In the genomic region with DNA sequence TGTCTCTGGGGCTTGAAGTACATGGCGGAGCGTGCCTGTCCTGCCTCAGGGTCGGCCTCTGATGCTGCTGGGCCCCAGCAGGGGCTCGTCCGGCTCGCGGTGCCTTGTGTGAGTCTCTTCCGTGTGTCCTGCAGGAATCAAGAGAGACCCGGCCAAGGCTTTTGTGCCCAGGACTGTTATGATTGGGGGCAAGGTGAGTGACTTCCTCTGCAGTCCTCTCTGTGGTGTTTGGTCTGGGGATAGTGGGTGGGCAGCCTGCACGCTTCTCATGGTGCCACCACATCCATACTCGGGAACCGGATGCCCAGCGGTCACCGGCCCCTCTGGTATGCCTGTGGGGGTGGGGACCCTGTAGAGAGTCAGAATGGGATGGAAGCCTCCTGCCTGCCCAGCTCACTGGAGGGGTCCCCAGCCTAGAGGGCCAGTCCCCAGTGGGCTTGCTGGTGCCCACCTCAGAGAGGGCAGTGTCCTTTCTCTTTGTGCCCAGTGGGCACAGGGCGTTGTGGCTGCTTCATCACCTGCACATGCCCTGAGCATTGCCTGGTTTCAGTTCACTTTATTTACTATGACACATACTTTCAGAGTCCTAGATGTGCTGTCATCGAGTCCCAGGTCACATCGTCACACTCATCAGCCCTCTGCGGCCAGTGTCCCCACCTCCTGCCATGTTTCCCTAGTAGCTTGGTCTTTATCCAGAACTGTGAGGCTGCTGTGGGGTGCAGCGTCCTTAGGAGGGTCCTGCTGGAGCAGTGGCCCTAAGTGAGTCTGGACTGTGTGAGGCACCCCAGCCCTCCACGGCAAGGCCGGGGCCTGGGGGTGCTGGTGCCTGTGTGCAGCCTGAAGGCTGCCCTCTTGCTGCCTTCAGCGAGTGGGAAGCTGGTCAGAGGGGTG, we compare ENCODE assay signal across 10 cellular contexts. TPM values are rescaled to one million over a fixed set of nuclear protein-coding genes. Genes with fewer than 3 reads are reported as not detected.
A peak's percentile ranks its signal among the peaks of the same experiment; 100 is the strongest.
DNase-seq lines count a peak whose midpoint lies in the region; ATAC-seq, FAIRE-seq and TF ChIP-seq lines count a peak whose summit lies in the region.
"Had no signal": no experiment of that assay in that cellular context is flagged by ENCODE, and none has a peak within 500 bp of the region (broad histone marks: within the 10 kb centered on the region; RNA-seq: fewer than 3 reads in every experiment).

No MANE protein-coding gene starts in this region.

- CTCF ChIA-PET in GM12878 (lab: Yijun Ruan, JAX) = interaction anchor here (0.7 to 2.8 kb wide), 2 partner anchors 39 to 110 kb away, joined by 3 to 12 read pairs; no protein-coding TSS in a partner anchor

- H3K27me3 ChIP-seq in GM12878 (replicated peaks in 1 of 2; ENCODE audit: control insufficient read depth in 2 of 2, insufficient read depth in 2 of 2, low read length in 1 of 2) = no peaks in the 10 kb centered on the region
- H3K27me3 ChIP-seq in smooth muscle cell (ENCODE audit: low read depth) = no peaks in the 10 kb centered on the region

- TF ChIP-seq CTCF in CD14-positive monocyte (IDR thresholded peaks at IDR 0.05) (no peak), GM12878 (IDR thresholded peaks at IDR 0.05 in 2 of 3, conservative IDR thresholded peaks at IDR 0.05 in 1 of 3; ENCODE audit: control insufficient read depth in 2 of 3, extremely low read depth in 1 of 3, insufficient read depth in 1 of 3, low read depth in 3 of 3, low read length in 3 of 3) (no peak), smooth muscle cell (IDR thresholded peaks at IDR 0.05; ENCODE audit: borderline replicate concordance, insufficient read depth, poor library complexity, severe bottlenecking) (no peak)

- H3K9ac ChIP-seq in GM12878 (ENCODE audit: control insufficient read depth, insufficient read depth, low read length) = no peak overlapping the region
- H3K9ac ChIP-seq in smooth muscle cell (ENCODE audit: low read depth) = no peak overlapping the region

- POLR2A ChIA-PET in GM12878 (lab: Charles Lee) = interaction anchor here (1.1 kb wide), 1 partner anchor 42 kb away, joined by 5 read pairs; no protein-coding TSS in a partner anchor

- peak; percentile 42 for DNase-seq in CD14-positive monocyte (ENCODE audit: low spot score)
- DNase-seq in GM12878 (ENCODE audit: low read depth, low spot score) = peak; percentile 51
- no peak for DNase-seq in ACHN
- no peak for DNase-seq in smooth muscle cell (lab: John Stamatoyannopoulos, UW; ENCODE audit: unreplicated experiment)
- DNase-seq in NCI-H2107 treated with DMSO at 0.1 percent for 48 hours (lab: John Stamatoyannopoulos, UW; ENCODE audit: unreplicated experiment) = no peak
- no peak for DNase-seq in glomerular visceral epithelial cell (ENCODE audit: extremely low spot score)
- DNase-seq: CD4-positive, CD25-positive, alpha-beta regulatory T cell; SHP77 had no signal

- H3K9me3 ChIP-seq in GM12878 (replicated peaks; ENCODE audit: control insufficient read depth, insufficient read depth, low read length) = no peaks in the 10 kb centered on the region
- H3K9me3 ChIP-seq in smooth muscle cell (replicated peaks; ENCODE audit: low read depth) = no peaks in the 10 kb centered on the region

- no peak for TF ChIP-seq POLR2A in GM12878 (IDR thresholded peaks at IDR 0.05; ENCODE audit: low read depth, low read length)

- in situ Hi-C loops in GM12878 (cut with MboI) = no loop called here
- in situ Hi-C loops in ACHN (cut with HindIII; ENCODE audit: low pct_ligation_motif_present, low pct_unique_long_range_greater_than_20kb, low sequenced_read_pairs) = no loop called here

- H3K4me2 ChIP-seq in GM12878 (ENCODE audit: control insufficient read depth, insufficient read depth) (peak overlapping the region; percentile 60; the same call in 1 of the 2 replicates), smooth muscle cell (no peak overlapping the region)

- BruUV-seq in GM12878 (replicated peaks; lab: Mats Ljungman, UMichigan) = no TSS peak

- intact Hi-C loops in CD14-positive monocyte (cut with micrococcal nuclease) = no loop called here
- intact Hi-C loops in GM12878 (cut with micrococcal nuclease; ENCODE audit: unreplicated experiment) = loop anchor here (5.0 kb wide), 1 partner anchor 291 kb away; no protein-coding TSS in a partner anchor

- H4K20me1 ChIP-seq in GM12878 (ENCODE audit: control insufficient read depth, insufficient read depth) = no peaks in the 10 kb centered on the region; the same call in 1 of the 2 replicates
- no peaks in the 10 kb centered on the region for H4K20me1 ChIP-seq in smooth muscle cell (ENCODE audit: low read depth)

- H2AFZ ChIP-seq in GM12878 (ENCODE audit: control insufficient read depth, low read depth, low read length) (no peak overlapping the region), smooth muscle cell (ENCODE audit: low read depth) (no peak overlapping the region)

- WGBS in GM12878 (ENCODE audit: insufficient coverage, insufficient replicate concordance, low lambda C conversion rate, missing lambda C conversion rate) = 74% methylated on average over 22 of the region's 22 CpGs
- 98% methylated on average over 22 of the region's 22 CpGs for WGBS in smooth muscle cell (ENCODE audit: low lambda C conversion rate)

- H3K79me2 ChIP-seq in GM12878 (ENCODE audit: control insufficient read depth, insufficient read depth, low read length) (no peaks in the 10 kb centered on the region), smooth muscle cell (ENCODE audit: low read depth) (no peaks in the 10 kb centered on the region)

- H3K4me1 Mint-ChIP-seq in CD14-positive monocyte = no peaks in the 10 kb centered on the region

- SMC1A ChIA-PET in GM12878 (lab: Charles Lee; ENCODE audit: uncharacterized antibody, unreplicated experiment) = no interaction called here

- no peaks in the 10 kb centered on the region for H3K27me3 Mint-ChIP-seq in CD14-positive monocyte (ENCODE audit: low read depth in 3 of 3)
- H3K27me3 Mint-ChIP-seq: CD4-positive, CD25-positive, alpha-beta regulatory T cell had no signal

- H3K9me3 Mint-ChIP-seq in CD14-positive monocyte = no peaks in the 10 kb centered on the region
- H3K9me3 Mint-ChIP-seq: CD4-positive, CD25-positive, alpha-beta regulatory T cell had no signal

- ATAC-seq in GM19328 (IDR thresholded peaks at IDR 0.05; ENCODE audit: unreplicated experiment) (peak; percentile 80), HG03060 (IDR thresholded peaks at IDR 0.05; ENCODE audit: low read depth, unreplicated experiment) (peak; percentile 95), GM12878 (peak; percentile 98)

- H3K36me3 Mint-ChIP-seq in CD14-positive monocyte = peaks cover 77 to 90% of the 10 kb centered on the region in 2 donors

- H3K4me1 ChIP-seq in GM12878 (ENCODE audit: control insufficient read depth, insufficient read depth, low read length) = peaks cover 15% of the 10 kb centered on the region
- H3K4me1 ChIP-seq in smooth muscle cell (ENCODE audit: low read depth) = no peaks in the 10 kb centered on the region

- peak in 1 of 2 experiments; percentile 82; a peak in 3 of 4 replicates for TF ChIP-seq EP300 in GM12878 (IDR thresholded peaks at IDR 0.05; ENCODE audit: borderline replicate concordance in 1 of 2, control insufficient read depth in 1 of 2, low read depth in 2 of 2, low read length in 2 of 2)

- H3K4me3 Mint-ChIP-seq in CD14-positive monocyte = no peak overlapping the region
- H3K4me3 Mint-ChIP-seq: CD4-positive, CD25-positive, alpha-beta regulatory T cell had no signal

- H3K4me3 ChIP-seq in GM12878 (no peak overlapping the region), smooth muscle cell (no peak overlapping the region)

- peak; percentile 65 for FAIRE-seq in GM12878 (lab: Jason Lieb, UNC)

- H3K36me3 ChIP-seq in GM12878 (ENCODE audit: control insufficient read depth in 2 of 2, insufficient read depth in 2 of 2, low read length in 1 of 2) (peaks cover 12 to 28% of the 10 kb centered on the region in 2 experiments; a peak in 3 of 4 replicates), smooth muscle cell (ENCODE audit: low read depth) (no peaks in the 10 kb centered on the region)

- TF ChIP-seq RAD21 in GM12878 (IDR thresholded peaks at IDR 0.05; ENCODE audit: insufficient read depth, low read depth, low read length) = no peak

- H3K27ac ChIP-seq in GM12878 (ENCODE audit: control insufficient read depth, insufficient read depth) = peak overlapping the region; percentile 52
- H3K27ac ChIP-seq in smooth muscle cell (ENCODE audit: low read depth) = no peak overlapping the region

- H3F3A ChIP-seq in smooth muscle cell (ENCODE audit: low read depth) = no peaks in the 10 kb centered on the region

- RAD21 ChIA-PET in GM12878 (lab: Charles Lee; ENCODE audit: unreplicated experiment) = interaction anchor here (0.9 to 1.8 kb wide), 3 partner anchors 42 to 111 kb away, joined by 3 to 4 read pairs (median 3); no protein-coding TSS in a partner anchor

- peak overlapping the region in 2 of 7 donors; percentile 32 to 61 for H3K27ac Mint-ChIP-seq in CD14-positive monocyte

TF ChIP-seq in GM12878, 131 proteins besides CTCF, POLR2A, EP300 and RAD21 (continues in another document):
- TF ChIP-seq MEF2A (IDR thresholded peaks at IDR 0.05; ENCODE audit: insufficient read depth, low read depth, low read length) (no peak), ATF7 (IDR thresholded peaks at IDR 0.05; ENCODE audit: low read depth) (peak; percentile 90), PAX5 (IDR thresholded peaks at IDR 0.05; ENCODE audit: borderline replicate concordance, low read depth, low read length) (peak; percentile 65; the same call in 1 of the 2 replicates), IKZF2 (IDR thresholded peaks at IDR 0.05) (peak; percentile 44 to 53; a peak in 2 of 4 replicates)

RNA-seq across cellular contexts. Expression of a gene that starts 40.7 kb away (rescaled TPM):
- polyA plus RNA-seq in CD14-positive monocyte (10 to 100 TPM; 26.7 to 33.2 TPM), GM12878 (2011; rRNA removed) (6.1 and 11.9 TPM in 2 replicates), GM12878 (2014; fragmentation: Illumina TruSeq; extraction: Trizol) (8.0 and 17.4 TPM in 2 replicates), GM12878 (2014; fragmentation: Nextera tagmentation; extraction: Ambion mirVana) (1 to 10 TPM in 1 of 2 experiments, under 1 TPM in 1; 0.34 to 1.3 TPM), GM12878 (2014; rRNA removed) (26.2 and 31.8 TPM in 2 replicates), GM12878 (2016; fragmentation: Nextera tagmentation; extraction: Ambion mirVana) (10 to 100 TPM; 26.2 to 27.6 TPM), smooth muscle cell (39.4 and 43.3 TPM in 2 replicates)
- 20.7 and 24.5 TPM in 2 replicates for total RNA-seq in GM12878 (2013; cell fraction: nucleolus; rRNA removed)
- total RNA-seq in GM12878 (2014; rRNA removed) (24.6 and 27.4 TPM in 2 replicates), GM12878 (2014; rRNA removed; fragmentation: Illumina TruSeq; extraction: Trizol) (14.2 and 16.1 TPM in 2 replicates), GM12878 (2021) (31.0 and 33.5 TPM in 2 replicates), smooth muscle cell (31.8 and 44.4 TPM in 2 replicates)
- polyA plus RNA-seq in GM12878 (2011; ENCODE audit: low read depth) = 7.2 TPM
- polyA plus RNA-seq in GM12878 (2011; cell fraction: cytosol; rRNA removed) = 13.5 and 17.8 TPM in 2 replicates
- 43.6 and 56.0 TPM in 2 replicates for polyA plus RNA-seq in GM12878 (2011; cell fraction: nucleus; rRNA removed)
- 16.2 and 16.9 TPM in 2 replicates for polyA plus RNA-seq in GM12878 (2012)
- polyA minus RNA-seq in GM12878 (2011; rRNA and poly(A)+ RNA removed) = 12.4 and 20.2 TPM in 2 replicates
- polyA minus RNA-seq in GM12878 (2011; cell fraction: cytosol; rRNA and poly(A)+ RNA removed) = 8.2 and 9.7 TPM in 2 replicates
- 9.7 and 15.8 TPM in 2 replicates for polyA minus RNA-seq in GM12878 (2011; cell fraction: nucleus; rRNA and poly(A)+ RNA removed)

Comparison
In these comparisons a context has a peak if more than half of its experiments do, and no peak if none do; other contexts are left out.
1. DNase-seq: peak in CD14-positive monocyte (single experiment) and GM12878 (single experiment); none in ACHN (single experiment), smooth muscle cell (single experiment), NCI-H2107 treated with DMSO at 0.1 percent for 48 hours (single experiment) and glomerular visceral epithelial cell (single experiment).
2. Peak in every context shown above with its lines, with median percentiles within 50 percentile points of each other: ATAC-seq.